ENCODE assay signal across 1 cellular context in the genomic region with DNA sequence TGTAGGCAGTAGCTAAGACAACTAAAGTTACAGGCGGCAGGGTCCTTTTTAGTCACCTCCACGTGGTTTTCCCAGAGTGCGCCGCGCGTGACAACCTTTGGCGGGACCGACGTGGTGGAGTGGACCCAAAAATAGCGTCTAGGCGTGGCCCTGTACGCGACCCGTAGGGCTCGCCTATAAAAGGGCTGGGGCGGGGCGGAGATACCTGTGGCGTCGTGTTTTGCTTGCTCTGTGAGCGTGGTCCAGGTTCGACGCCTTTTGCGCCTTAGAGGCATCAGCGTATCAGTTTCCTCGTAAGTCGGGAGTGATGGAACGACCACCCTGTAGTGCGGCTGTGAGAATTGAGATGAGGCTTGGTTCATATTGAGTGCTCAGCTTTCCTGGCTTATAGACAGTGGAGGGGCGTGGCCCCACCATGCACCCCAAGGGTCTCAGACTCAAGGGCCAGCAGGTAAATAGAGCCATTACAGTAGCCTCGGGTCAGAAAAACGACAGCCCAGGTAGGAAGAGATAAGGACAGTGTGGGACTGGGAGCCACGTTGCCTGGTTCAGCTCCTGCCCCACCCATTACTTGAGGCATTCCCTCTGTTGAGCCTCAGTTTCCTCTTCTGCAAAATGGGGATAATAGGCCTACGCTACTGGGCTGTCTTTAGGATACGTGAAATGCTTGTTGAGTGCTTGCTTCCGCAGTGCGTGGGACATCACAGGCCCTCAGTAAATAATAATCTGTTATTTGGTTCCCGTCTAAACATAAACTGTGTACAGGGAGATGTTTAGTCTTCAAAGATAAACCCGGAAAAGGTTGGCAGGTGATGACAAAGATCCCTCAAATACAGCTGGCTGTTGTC.
TF ChIP-seq lines count a peak whose summit lies in the region.

No MANE protein-coding gene starts in this region.

TF ChIP-seq in HepG2, 621 proteins besides CTCF, POLR2A, EP300 and RAD21 (continued from another document and continues in another):
- TF ChIP-seq, protein P1, sequence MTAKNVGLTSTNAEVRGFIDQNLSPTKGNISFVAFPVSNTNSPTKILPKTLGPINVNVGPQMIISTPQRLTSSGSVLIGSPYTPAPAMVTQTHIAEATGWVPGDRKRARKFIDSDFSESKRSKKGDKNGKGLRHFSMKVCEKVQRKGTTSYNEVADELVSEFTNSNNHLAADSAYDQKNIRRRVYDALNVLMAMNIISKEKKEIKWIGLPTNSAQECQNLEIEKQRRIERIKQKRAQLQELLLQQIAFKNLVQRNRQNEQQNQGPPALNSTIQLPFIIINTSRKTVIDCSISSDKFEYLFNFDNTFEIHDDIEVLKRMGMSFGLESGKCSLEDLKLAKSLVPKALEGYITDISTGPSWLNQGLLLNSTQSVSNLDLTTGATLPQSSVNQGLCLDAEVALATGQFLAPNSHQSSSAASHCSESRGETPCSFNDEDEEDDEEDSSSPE (CRISPR knock-in tag; IDR thresholded peaks at IDR 0.05) = peak; percentile 95
- TF ChIP-seq, protein P2, sequence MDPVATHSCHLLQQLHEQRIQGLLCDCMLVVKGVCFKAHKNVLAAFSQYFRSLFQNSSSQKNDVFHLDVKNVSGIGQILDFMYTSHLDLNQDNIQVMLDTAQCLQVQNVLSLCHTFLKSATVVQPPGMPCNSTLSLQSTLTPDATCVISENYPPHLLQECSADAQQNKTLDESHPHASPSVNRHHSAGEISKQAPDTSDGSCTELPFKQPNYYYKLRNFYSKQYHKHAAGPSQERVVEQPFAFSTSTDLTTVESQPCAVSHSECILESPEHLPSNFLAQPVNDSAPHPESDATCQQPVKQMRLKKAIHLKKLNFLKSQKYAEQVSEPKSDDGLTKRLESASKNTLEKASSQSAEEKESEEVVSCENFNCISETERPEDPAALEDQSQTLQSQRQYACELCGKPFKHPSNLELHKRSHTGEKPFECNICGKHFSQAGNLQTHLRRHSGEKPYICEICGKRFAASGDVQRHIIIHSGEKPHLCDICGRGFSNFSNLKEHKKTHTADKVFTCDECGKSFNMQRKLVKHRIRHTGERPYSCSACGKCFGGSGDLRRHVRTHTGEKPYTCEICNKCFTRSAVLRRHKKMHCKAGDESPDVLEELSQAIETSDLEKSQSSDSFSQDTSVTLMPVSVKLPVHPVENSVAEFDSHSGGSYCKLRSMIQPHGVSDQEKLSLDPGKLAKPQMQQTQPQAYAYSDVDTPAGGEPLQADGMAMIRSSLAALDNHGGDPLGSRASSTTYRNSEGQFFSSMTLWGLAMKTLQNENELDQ (CRISPR knock-in tag; IDR thresholded peaks at IDR 0.05; ENCODE audit: borderline replicate concordance) = no peak
- TF ChIP-seq ZNF510 (CRISPR knock-in tag; IDR thresholded peaks at IDR 0.05; ENCODE audit: low read depth) (peak; percentile 91; the same call in 1 of the 2 replicates), TCF7L2 (IDR thresholded peaks at IDR 0.05; ENCODE audit: low read depth, low read length) (no peak), REPIN1 (CRISPR knock-in tag; IDR thresholded peaks at IDR 0.05; ENCODE audit: borderline replicate concordance, low read depth) (peak; percentile 58; the same call in 1 of the 2 replicates), ZNF619 (CRISPR knock-in tag; IDR thresholded peaks at IDR 0.05) (no peak; the same call in 1 of the 2 replicates), NFIB (CRISPR knock-in tag; IDR thresholded peaks at IDR 0.05; ENCODE audit: borderline replicate concordance) (no peak), ZFP82 (CRISPR knock-in tag; IDR thresholded peaks at IDR 0.05; ENCODE audit: borderline replicate concordance) (peak; percentile 54; the same call in 1 of the 2 replicates), HNF4G (IDR thresholded peaks at IDR 0.05; ENCODE audit: borderline replicate concordance, low read depth, low read length) (no peak), HNF4G (CRISPR knock-in tag; IDR thresholded peaks at IDR 0.05; ENCODE audit: borderline replicate concordance, low read depth) (peak; percentile 45; the same call in 1 of the 2 replicates), ZNF780A (CRISPR knock-in tag; IDR thresholded peaks at IDR 0.05) (no peak), ZNF3 (CRISPR knock-in tag; IDR thresholded peaks at IDR 0.05) (no peak), NFE2 (CRISPR knock-in tag; IDR thresholded peaks at IDR 0.05) (no peak), GATAD1 (CRISPR knock-in tag; IDR thresholded peaks at IDR 0.05) (peak; percentile 75; the same call in 1 of the 2 replicates), ATAD3A (CRISPR knock-in tag; IDR thresholded peaks at IDR 0.05) (no peak), HNRNPH1 (optimal IDR thresholded peaks at IDR 0.05; ENCODE audit: low read depth, low read length) (no peak), ZNF350 (CRISPR knock-in tag; IDR thresholded peaks at IDR 0.05; ENCODE audit: borderline replicate concordance, low read depth) (peak; percentile 88; the same call in 1 of the 2 replicates), ZNF879 (CRISPR knock-in tag; IDR thresholded peaks at IDR 0.05) (peak; percentile 87; the same call in 1 of the 2 replicates), KDM3A (CRISPR knock-in tag; IDR thresholded peaks at IDR 0.05; ENCODE audit: low read depth) (no peak), ZFP36L1 (CRISPR knock-in tag; IDR thresholded peaks at IDR 0.05) (no peak), ZNF17 (CRISPR knock-in tag; IDR thresholded peaks at IDR 0.05) (no peak), LCORL (IDR thresholded peaks at IDR 0.05) (no peak), LCORL (CRISPR knock-in tag; IDR thresholded peaks at IDR 0.05) (no peak), DNMT1 (CRISPR knock-in tag; IDR thresholded peaks at IDR 0.05) (no peak), SIN3A (IDR thresholded peaks at IDR 0.05; ENCODE audit: borderline replicate concordance, low read depth, low read length) (no peak), SRF (IDR thresholded peaks at IDR 0.05; ENCODE audit: low read depth, low read length) (peak; percentile 28; the same call in 1 of the 2 replicates), ZNF749 (CRISPR knock-in tag; IDR thresholded peaks at IDR 0.05; ENCODE audit: borderline replicate concordance) (no peak), ZNF335 (CRISPR knock-in tag; IDR thresholded peaks at IDR 0.05) (peak; percentile 98), SETDB1 (CRISPR knock-in tag; IDR thresholded peaks at IDR 0.05; ENCODE audit: borderline replicate concordance) (no peak), ZNF367 (CRISPR knock-in tag; IDR thresholded peaks at IDR 0.05; ENCODE audit: borderline replicate concordance) (0 out of 2 replicates have a peak, but pooled peaks have one; percentile 56), TARDBP (CRISPR knock-in tag; IDR thresholded peaks at IDR 0.05) (peak; percentile 5; the same call in 1 of the 2 replicates), ZIK1 (CRISPR knock-in tag; IDR thresholded peaks at IDR 0.05; ENCODE audit: borderline replicate concordance, low read depth) (peak; percentile 70; the same call in 1 of the 2 replicates), HMGA1 (CRISPR knock-in tag; conservative IDR thresholded peaks at IDR 0.05) (no peak), ZNF282 (IDR thresholded peaks at IDR 0.05; ENCODE audit: partially characterized antibody) (no peak), ZFX (CRISPR knock-in tag; IDR thresholded peaks at IDR 0.05; ENCODE audit: low read depth) (no peak), SRSF1 (optimal IDR thresholded peaks at IDR 0.05; ENCODE audit: low read depth, low read length) (no peak), ZMYM3 (CRISPR knock-in tag; IDR thresholded peaks at IDR 0.05) (0 out of 2 replicates have a peak, but pooled peaks have one; percentile 10), ZC3H4 (CRISPR knock-in tag; IDR thresholded peaks at IDR 0.05; ENCODE audit: borderline replicate concordance) (no peak), ZNF83 (CRISPR knock-in tag; IDR thresholded peaks at IDR 0.05; ENCODE audit: borderline replicate concordance) (no peak), SMC3 (IDR thresholded peaks at IDR 0.05; ENCODE audit: low read length) (no peak)
- TF ChIP-seq, protein P3, sequence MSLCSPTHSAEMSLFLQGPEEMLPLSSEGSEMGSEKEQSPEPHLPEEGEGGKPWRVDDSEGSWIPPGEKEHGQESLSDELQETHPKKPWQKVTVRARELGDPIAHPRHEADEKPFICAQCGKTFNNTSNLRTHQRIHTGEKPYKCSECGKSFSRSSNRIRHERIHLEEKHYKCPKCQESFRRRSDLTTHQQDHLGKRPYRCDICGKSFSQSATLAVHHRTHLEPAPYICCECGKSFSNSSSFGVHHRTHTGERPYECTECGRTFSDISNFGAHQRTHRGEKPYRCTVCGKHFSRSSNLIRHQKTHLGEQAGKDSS (CRISPR knock-in tag; IDR thresholded peaks at IDR 0.05; ENCODE audit: borderline replicate concordance, low read depth) = no peak
- TF ChIP-seq, protein P4, sequence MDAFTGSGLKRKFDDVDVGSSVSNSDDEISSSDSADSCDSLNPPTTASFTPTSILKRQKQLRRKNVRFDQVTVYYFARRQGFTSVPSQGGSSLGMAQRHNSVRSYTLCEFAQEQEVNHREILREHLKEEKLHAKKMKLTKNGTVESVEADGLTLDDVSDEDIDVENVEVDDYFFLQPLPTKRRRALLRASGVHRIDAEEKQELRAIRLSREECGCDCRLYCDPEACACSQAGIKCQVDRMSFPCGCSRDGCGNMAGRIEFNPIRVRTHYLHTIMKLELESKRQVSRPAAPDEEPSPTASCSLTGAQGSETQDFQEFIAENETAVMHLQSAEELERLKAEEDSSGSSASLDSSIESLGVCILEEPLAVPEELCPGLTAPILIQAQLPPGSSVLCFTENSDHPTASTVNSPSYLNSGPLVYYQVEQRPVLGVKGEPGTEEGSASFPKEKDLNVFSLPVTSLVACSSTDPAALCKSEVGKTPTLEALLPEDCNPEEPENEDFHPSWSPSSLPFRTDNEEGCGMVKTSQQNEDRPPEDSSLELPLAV (CRISPR knock-in tag; conservative IDR thresholded peaks at IDR 0.05; ENCODE audit: low read depth) = no peak
- TF ChIP-seq, protein P5, sequence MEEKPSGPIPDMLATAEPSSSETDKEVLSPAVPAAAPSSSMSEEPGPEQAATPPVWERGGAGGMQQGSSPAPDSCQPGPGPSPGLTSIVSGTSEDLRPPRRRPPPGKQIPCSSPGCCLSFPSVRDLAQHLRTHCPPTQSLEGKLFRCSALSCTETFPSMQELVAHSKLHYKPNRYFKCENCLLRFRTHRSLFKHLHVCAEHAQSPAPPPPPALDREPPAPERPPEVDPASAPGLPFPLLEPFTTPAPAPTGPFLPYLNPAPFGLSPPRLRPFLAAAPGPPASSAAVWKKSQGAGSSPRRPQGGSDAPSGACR (CRISPR knock-in tag; IDR thresholded peaks at IDR 0.05) = peak; percentile 32; the same call in 1 of the 2 replicates
- TF ChIP-seq, protein P6, sequence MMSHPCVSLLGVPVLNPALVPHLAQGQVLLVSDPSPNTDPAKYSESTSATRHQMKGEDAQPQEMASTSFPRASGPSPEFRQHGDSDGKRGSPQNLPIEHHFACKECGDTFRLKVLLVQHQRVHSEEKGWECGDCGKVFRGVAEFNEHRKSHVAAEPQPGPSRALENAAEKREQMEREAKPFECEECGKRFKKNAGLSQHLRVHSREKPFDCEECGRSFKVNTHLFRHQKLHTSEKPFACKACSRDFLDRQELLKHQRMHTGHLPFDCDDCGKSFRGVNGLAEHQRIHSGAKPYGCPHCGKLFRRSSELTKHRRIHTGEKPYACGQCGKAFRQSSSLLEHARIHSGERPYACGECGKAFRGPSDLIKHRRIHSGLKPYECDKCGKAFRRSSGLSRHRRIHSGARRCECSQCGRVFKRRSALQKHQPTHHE (CRISPR knock-in tag; IDR thresholded peaks at IDR 0.05; ENCODE audit: borderline replicate concordance) = no peak; the same call in 1 of the 2 replicates
- TF ChIP-seq, protein P7, sequence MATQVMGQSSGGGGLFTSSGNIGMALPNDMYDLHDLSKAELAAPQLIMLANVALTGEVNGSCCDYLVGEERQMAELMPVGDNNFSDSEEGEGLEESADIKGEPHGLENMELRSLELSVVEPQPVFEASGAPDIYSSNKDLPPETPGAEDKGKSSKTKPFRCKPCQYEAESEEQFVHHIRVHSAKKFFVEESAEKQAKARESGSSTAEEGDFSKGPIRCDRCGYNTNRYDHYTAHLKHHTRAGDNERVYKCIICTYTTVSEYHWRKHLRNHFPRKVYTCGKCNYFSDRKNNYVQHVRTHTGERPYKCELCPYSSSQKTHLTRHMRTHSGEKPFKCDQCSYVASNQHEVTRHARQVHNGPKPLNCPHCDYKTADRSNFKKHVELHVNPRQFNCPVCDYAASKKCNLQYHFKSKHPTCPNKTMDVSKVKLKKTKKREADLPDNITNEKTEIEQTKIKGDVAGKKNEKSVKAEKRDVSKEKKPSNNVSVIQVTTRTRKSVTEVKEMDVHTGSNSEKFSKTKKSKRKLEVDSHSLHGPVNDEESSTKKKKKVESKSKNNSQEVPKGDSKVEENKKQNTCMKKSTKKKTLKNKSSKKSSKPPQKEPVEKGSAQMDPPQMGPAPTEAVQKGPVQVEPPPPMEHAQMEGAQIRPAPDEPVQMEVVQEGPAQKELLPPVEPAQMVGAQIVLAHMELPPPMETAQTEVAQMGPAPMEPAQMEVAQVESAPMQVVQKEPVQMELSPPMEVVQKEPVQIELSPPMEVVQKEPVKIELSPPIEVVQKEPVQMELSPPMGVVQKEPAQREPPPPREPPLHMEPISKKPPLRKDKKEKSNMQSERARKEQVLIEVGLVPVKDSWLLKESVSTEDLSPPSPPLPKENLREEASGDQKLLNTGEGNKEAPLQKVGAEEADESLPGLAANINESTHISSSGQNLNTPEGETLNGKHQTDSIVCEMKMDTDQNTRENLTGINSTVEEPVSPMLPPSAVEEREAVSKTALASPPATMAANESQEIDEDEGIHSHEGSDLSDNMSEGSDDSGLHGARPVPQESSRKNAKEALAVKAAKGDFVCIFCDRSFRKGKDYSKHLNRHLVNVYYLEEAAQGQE (IDR thresholded peaks at IDR 0.05; ENCODE audit: borderline replicate concordance in 1 of 2, low read depth in 1 of 2, low read length in 2 of 2) = no peak
- TF ChIP-seq, protein P8, sequence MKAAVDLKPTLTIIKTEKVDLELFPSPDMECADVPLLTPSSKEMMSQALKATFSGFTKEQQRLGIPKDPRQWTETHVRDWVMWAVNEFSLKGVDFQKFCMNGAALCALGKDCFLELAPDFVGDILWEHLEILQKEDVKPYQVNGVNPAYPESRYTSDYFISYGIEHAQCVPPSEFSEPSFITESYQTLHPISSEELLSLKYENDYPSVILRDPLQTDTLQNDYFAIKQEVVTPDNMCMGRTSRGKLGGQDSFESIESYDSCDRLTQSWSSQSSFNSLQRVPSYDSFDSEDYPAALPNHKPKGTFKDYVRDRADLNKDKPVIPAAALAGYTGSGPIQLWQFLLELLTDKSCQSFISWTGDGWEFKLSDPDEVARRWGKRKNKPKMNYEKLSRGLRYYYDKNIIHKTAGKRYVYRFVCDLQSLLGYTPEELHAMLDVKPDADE (CRISPR knock-in tag; IDR thresholded peaks at IDR 0.05) = peak; percentile 44; the same call in 1 of the 2 replicates
- TF ChIP-seq, protein P9, sequence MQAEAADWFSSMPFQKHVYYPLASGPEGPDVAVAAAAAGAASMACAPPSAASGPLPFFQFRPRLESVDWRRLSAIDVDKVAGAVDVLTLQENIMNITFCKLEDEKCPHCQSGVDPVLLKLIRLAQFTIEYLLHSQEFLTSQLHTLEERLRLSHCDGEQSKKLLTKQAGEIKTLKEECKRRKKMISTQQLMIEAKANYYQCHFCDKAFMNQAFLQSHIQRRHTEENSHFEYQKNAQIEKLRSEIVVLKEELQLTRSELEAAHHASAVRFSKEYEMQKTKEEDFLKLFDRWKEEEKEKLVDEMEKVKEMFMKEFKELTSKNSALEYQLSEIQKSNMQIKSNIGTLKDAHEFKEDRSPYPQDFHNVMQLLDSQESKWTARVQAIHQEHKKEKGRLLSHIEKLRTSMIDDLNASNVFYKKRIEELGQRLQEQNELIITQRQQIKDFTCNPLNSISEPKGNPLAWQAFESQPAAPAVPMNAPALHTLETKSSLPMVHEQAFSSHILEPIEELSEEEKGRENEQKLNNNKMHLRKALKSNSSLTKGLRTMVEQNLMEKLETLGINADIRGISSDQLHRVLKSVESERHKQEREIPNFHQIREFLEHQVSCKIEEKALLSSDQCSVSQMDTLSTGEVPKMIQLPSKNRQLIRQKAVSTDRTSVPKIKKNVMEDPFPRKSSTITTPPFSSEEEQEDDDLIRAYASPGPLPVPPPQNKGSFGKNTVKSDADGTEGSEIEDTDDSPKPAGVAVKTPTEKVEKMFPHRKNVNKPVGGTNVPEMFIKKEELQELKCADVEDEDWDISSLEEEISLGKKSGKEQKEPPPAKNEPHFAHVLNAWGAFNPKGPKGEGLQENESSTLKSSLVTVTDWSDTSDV (CRISPR knock-in tag; IDR thresholded peaks at IDR 0.05) = no peak
